In genomic region chr6:170149681-170150589, GRCh38 we compare ENCODE assay signal across 19 cellular contexts.
DNase-seq lines count a peak whose midpoint lies in the region; ATAC-seq and TF ChIP-seq lines count a peak whose summit lies in the region.
"Had no signal": no experiment of that assay in that cellular context is flagged by ENCODE, and none has a peak within 500 bp of the region (broad histone marks: within the 10 kb centered on the region; RNA-seq: fewer than 3 reads in every experiment).

No MANE protein-coding gene starts in this region.

- H3K36me3 ChIP-seq in right atrium auricular region (no peaks in the 10 kb centered on the region), HEK293 (ENCODE audit: control insufficient read depth in 2 of 2, insufficient read depth in 1 of 2, low read length in 2 of 2) (no peaks in the 10 kb centered on the region)
- H3K36me3 ChIP-seq: breast epithelium, gastroesophageal sphincter, transverse colon had no signal

- no peak for ATAC-seq in Right ventricle myocardium inferior
- ATAC-seq in stimulated activated effector memory CD8-positive, alpha-beta T cell treated with anti-CD3 and anti-CD28 coated beads, Interleukin-12 subunit alpha, Interleukin-12 subunit beta, amount 100 ng/mL, for 72 hours = no peak
- ATAC-seq: gastroesophageal sphincter; stimulated activated naive CD8-positive, alpha-beta T cell treated with anti-CD3 and anti-CD28 coated beads, Interleukin-15, amount 100 ng/mL, for 72 hours had no signal

- intact Hi-C loops in Right ventricle myocardium inferior (cut with DNase I) = loop anchor here (10.0 kb wide), 1 partner anchor 315 kb away; no protein-coding TSS in a partner anchor
- intact Hi-C loops in activated CD4-positive, alpha-beta memory T cell treated with anti-CD3 and anti-CD28 coated beads for 36 hours (cut with micrococcal nuclease) = loop anchor here (5.0 kb wide), 1 partner anchor 142 kb away; the partner anchor contains the start of gene DLL1

- H3K4me3 Mint-ChIP-seq in stimulated activated effector memory CD8-positive, alpha-beta T cell treated with anti-CD3 and anti-CD28 coated beads, Interleukin-12 subunit alpha, Interleukin-12 subunit beta, amount 100 ng/mL, for 72 hours = peak overlapping the region; percentile 81
- H3K4me3 Mint-ChIP-seq in activated CD4-positive, alpha-beta memory T cell treated with anti-CD3 and anti-CD28 coated beads for 36 hours = no peak overlapping the region
- H3K4me3 Mint-ChIP-seq: activated CD4-positive, alpha-beta T cell treated with anti-CD3 and anti-CD28 coated beads, Interleukin-2, amount 10 ng/mL, durations not matched to agents 24 days and 14 days; endodermal cell; stimulated activated naive CD8-positive, alpha-beta T cell treated with anti-CD3 and anti-CD28 coated beads, Interleukin-15, amount 100 ng/mL, for 72 hours; T-helper 1 cell treated with Interleukin-12 subunit alpha and Interleukin-12 subunit beta and Interleukin-4 antibody, amounts not matched to agents 30 μg/mL and 1 μg/mL, for 36 hours had no signal

- peak; percentile 53 for DNase-seq in Right ventricle myocardium inferior (ENCODE audit: missing footprints)
- no peak for DNase-seq in right atrium auricular region (ENCODE audit: low spot score)
- DNase-seq in SHP77 treated with DMSO at 0.1 percent for 48 hours (lab: John Stamatoyannopoulos, UW) = peak; percentile 84
- DNase-seq in stimulated activated effector memory CD8-positive, alpha-beta T cell treated with anti-CD3 and anti-CD28 coated beads, Interleukin-12 subunit alpha, Interleukin-12 subunit beta, amount 100 ng/mL, for 72 hours (ENCODE audit: low spot score in 2 of 2) = no peak
- no peak for DNase-seq in activated CD4-positive, alpha-beta memory T cell treated with anti-CD3 and anti-CD28 coated beads for 36 hours
- DNase-seq in AG20443 (ENCODE audit: low spot score) = no peak
- DNase-seq: activated CD4-positive, alpha-beta T cell treated with anti-CD3 and anti-CD28 coated beads, Interleukin-2, amount 10 ng/mL, durations not matched to agents 24 days and 14 days; activated effector memory CD4-positive, alpha-beta T cell treated with Interleukin-2 at 50 U/mL for 16 hours; Calu3; NCI-H2227 treated with DMSO at 0.1 percent for 48 hours; stimulated activated CD4-positive, alpha-beta T cell treated with anti-CD3 and anti-CD28 coated beads, Interleukin-4, amount 100 ng/mL, for 24 hours; stimulated activated naive CD8-positive, alpha-beta T cell treated with anti-CD3 and anti-CD28 coated beads, Interleukin-15, amount 100 ng/mL, for 72 hours; transverse colon had no signal

- H3K27me3 Mint-ChIP-seq in activated CD4-positive, alpha-beta memory T cell treated with anti-CD3 and anti-CD28 coated beads for 36 hours = peaks cover 14% of the 10 kb centered on the region

- H3K9me3 ChIP-seq in right atrium auricular region (no peaks in the 10 kb centered on the region), HEK293 (ENCODE audit: control insufficient read depth, insufficient read depth, low read depth, low read length) (no peaks in the 10 kb centered on the region)
- H3K9me3 ChIP-seq: breast epithelium, gastroesophageal sphincter, transverse colon had no signal

- H3K9me3 Mint-ChIP-seq in stimulated activated effector memory CD8-positive, alpha-beta T cell treated with anti-CD3 and anti-CD28 coated beads, Interleukin-12 subunit alpha, Interleukin-12 subunit beta, amount 100 ng/mL, for 72 hours = peaks cover 6% of the 10 kb centered on the region
- peaks cover 6% of the 10 kb centered on the region for H3K9me3 Mint-ChIP-seq in activated CD4-positive, alpha-beta memory T cell treated with anti-CD3 and anti-CD28 coated beads for 36 hours

- H3K27ac Mint-ChIP-seq in stimulated activated effector memory CD8-positive, alpha-beta T cell treated with anti-CD3 and anti-CD28 coated beads, Interleukin-12 subunit alpha, Interleukin-12 subunit beta, amount 100 ng/mL, for 72 hours = peak overlapping the region; percentile 99
- no peak overlapping the region for H3K27ac Mint-ChIP-seq in activated CD4-positive, alpha-beta memory T cell treated with anti-CD3 and anti-CD28 coated beads for 36 hours
- H3K27ac Mint-ChIP-seq: endodermal cell; T-helper 1 cell treated with Interleukin-12 subunit alpha and Interleukin-12 subunit beta and Interleukin-4 antibody, amounts not matched to agents 30 μg/mL and 1 μg/mL, for 36 hours had no signal

- peaks cover 0 to 37% of the 10 kb centered on the region in 2 donors for H3K4me1 ChIP-seq in right atrium auricular region
- H3K4me1 ChIP-seq in HEK293 (ENCODE audit: control insufficient read depth, insufficient read depth, low read length) = peaks cover 4% of the 10 kb centered on the region

- H3K36me3 Mint-ChIP-seq in stimulated activated effector memory CD8-positive, alpha-beta T cell treated with anti-CD3 and anti-CD28 coated beads, Interleukin-12 subunit alpha, Interleukin-12 subunit beta, amount 100 ng/mL, for 72 hours = peaks cover 38% of the 10 kb centered on the region
- H3K36me3 Mint-ChIP-seq in activated CD4-positive, alpha-beta memory T cell treated with anti-CD3 and anti-CD28 coated beads for 36 hours = no peaks in the 10 kb centered on the region

- no peak overlapping the region for H3K4me3 ChIP-seq in right atrium auricular region
- no peak overlapping the region for H3K4me3 ChIP-seq in HEK293 (ENCODE audit: low read depth, low read length)
- H3K4me3 ChIP-seq: breast epithelium, coronary artery, gastroesophageal sphincter, transverse colon had no signal

- H3K27me3 ChIP-seq in right atrium auricular region = no peaks in the 10 kb centered on the region
- H3K27me3 ChIP-seq: breast epithelium, transverse colon had no signal

- no peak for TF ChIP-seq CTCF in right atrium auricular region (IDR thresholded peaks at IDR 0.05)
- no peak for TF ChIP-seq CTCF in HEK293 (tag by site-specific recombination; IDR thresholded peaks at IDR 0.05)

- CTCF ChIA-PET in HEK293 (lab: Yijun Ruan, JAX) = no interaction called here
- CTCF ChIA-PET in activated CD4-positive, alpha-beta memory T cell treated with anti-CD3 and anti-CD28 coated beads for 36 hours (lab: Charles Lee) = no interaction called here

- POLR2A ChIA-PET in HEK293 (lab: Yijun Ruan, JAX) = no interaction called here
- POLR2A ChIA-PET in activated CD4-positive, alpha-beta memory T cell treated with anti-CD3 and anti-CD28 coated beads for 36 hours (lab: Charles Lee) = no interaction called here

- H3K27ac ChIP-seq in right atrium auricular region (no peak overlapping the region), HEK293 (ENCODE audit: extremely low read depth, low read depth, low read length) (no peak overlapping the region)
- H3K27ac ChIP-seq: breast epithelium, coronary artery, gastroesophageal sphincter, transverse colon had no signal

- peaks cover 53% of the 10 kb centered on the region for H3K4me1 Mint-ChIP-seq in stimulated activated effector memory CD8-positive, alpha-beta T cell treated with anti-CD3 and anti-CD28 coated beads, Interleukin-12 subunit alpha, Interleukin-12 subunit beta, amount 100 ng/mL, for 72 hours
- H3K4me1 Mint-ChIP-seq in activated CD4-positive, alpha-beta memory T cell treated with anti-CD3 and anti-CD28 coated beads for 36 hours (ENCODE audit: low read depth) = peaks cover 34% of the 10 kb centered on the region

TF ChIP-seq in HEK293, 187 proteins besides CTCF, POLR2A, EP300 and RAD21:
- TF ChIP-seq ZFHX2 (tag by site-specific recombination; conservative IDR thresholded peaks at IDR 0.05) (peak; percentile 46; the same call in 1 of the 2 replicates), ZNF792 (tag by site-specific recombination; IDR thresholded peaks at IDR 0.05) (no peak), ZNF707 (tag by site-specific recombination; IDR thresholded peaks at IDR 0.05) (no peak)

Comparison
In these comparisons a context has a peak if more than half of its experiments do, and no peak if none do; other contexts are left out.
1. DNase-seq: peak in Right ventricle myocardium inferior (single experiment) and SHP77 treated with DMSO at 0.1 percent for 48 hours (single experiment); none in right atrium auricular region (single experiment), stimulated activated effector memory CD8-positive, alpha-beta T cell treated with anti-CD3 and anti-CD28 coated beads, Interleukin-12 subunit alpha, Interleukin-12 subunit beta, amount 100 ng/mL, for 72 hours (0 of 2), activated CD4-positive, alpha-beta memory T cell treated with anti-CD3 and anti-CD28 coated beads for 36 hours (single experiment) and AG20443 (single experiment).